26 cellular contexts compared by ENCODE assay signal in the genomic region with DNA sequence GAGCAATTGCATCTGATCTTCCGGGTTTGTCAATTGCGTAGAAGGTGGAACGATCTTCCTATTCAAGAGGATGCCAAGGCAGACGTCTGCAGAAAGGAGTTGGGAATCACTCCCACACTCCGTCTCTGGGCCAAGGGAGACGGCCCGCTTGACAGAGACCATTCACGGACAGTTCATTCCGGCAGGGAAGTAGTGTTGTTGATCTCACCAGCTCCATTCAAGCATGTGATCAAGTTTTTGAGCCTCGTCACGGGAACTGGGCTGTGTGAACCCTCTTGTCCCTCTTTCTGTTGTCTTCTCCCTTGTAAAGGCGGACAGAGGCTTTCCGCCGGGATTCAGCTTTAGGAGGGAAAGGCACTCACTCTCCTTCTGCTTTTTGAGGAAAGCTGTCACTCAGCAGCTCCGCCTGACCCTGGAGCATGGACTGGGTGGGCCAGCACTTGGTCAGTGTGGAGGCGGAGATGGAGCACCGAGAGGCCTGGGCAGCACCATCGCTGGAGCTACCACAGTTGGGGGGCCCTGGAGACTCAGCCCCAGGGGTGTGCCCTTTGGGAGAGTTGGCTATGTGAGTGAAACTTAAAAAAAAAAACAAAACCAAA. TPM values are rescaled to one million over a fixed set of nuclear protein-coding genes. Genes with fewer than 3 reads are reported as not detected.
DNase-seq lines count a peak whose midpoint lies in the region; ATAC-seq and TF ChIP-seq lines count a peak whose summit lies in the region.
"Had no signal": no experiment of that assay in that cellular context is flagged by ENCODE, and none has a peak within 500 bp of the region (broad histone marks: within the 10 kb centered on the region; RNA-seq: fewer than 3 reads in every experiment).

No MANE protein-coding gene starts in this region.

- 0 out of 2 replicates have a peak, but pooled peaks cover 4% of the 10 kb centered on the region for H3K36me3 ChIP-seq in RWPE2 (ENCODE audit: low read depth)

- H3K9me3 ChIP-seq in RWPE2 (ENCODE audit: severe bottlenecking), result no peaks in the 10 kb centered on the region
- H3K9me3 ChIP-seq: BLaER1, Caco-2, HAP-1, SJSA1 had no signal

- no peak overlapping the region for H3K27ac ChIP-seq in RWPE2 (ENCODE audit: poor library complexity, severe bottlenecking)
- no peak overlapping the region for H3K27ac ChIP-seq in coronary artery
- peak overlapping the region; percentile 49 for H3K27ac ChIP-seq in substantia nigra (ENCODE audit: low read depth, low read length, poor library complexity, severe bottlenecking)
- H3K27ac ChIP-seq: BLaER1, SJSA1 had no signal

- DNase-seq in RWPE2 (ENCODE audit: low spot score) (peak; percentile 42), coronary artery (ENCODE audit: low spot score) (peak; percentile 24), mesenteric fat pad (ENCODE audit: low spot score) (peak; percentile 51), substantia nigra (lab: John Stamatoyannopoulos, UW) (peak in 3 of 49 donors; percentile 1 to 8 (median 8)), AG20443 (ENCODE audit: low spot score) (no peak)
- DNase-seq: CD4-positive, alpha-beta memory T cell; DMS 273 treated with DMSO at 0.1 percent for 48 hours; DND-41; Kasumi-1; NCI-H1417; NCI-H1694 treated with DMSO at 0.1 percent for 48 hours; NCI-H2081 treated with DMSO at 0.1 percent for 48 hours; NCI-H2171 treated with DMSO at 0.1 percent for 48 hours; NCI-H446; NCI-H526 had no signal

- no peaks in the 10 kb centered on the region for H3K27me3 ChIP-seq in RWPE2 (ENCODE audit: insufficient read depth, poor library complexity, severe bottlenecking)
- H3K27me3 ChIP-seq: BLaER1, SJSA1 had no signal

- ATAC-seq in RWPE2 (ENCODE audit: low read depth) (no peak), HG03095 (IDR thresholded peaks at IDR 0.05; ENCODE audit: unreplicated experiment) (no peak), GM21390 (IDR thresholded peaks at IDR 0.05; ENCODE audit: unreplicated experiment) (no peak)
- ATAC-seq: GM12878, GM23338, Right ventricle myocardium inferior had no signal

- H3K4me3 ChIP-seq in RWPE2 (ENCODE audit: severe bottlenecking) (no peak overlapping the region), coronary artery (no peak overlapping the region)
- H3K4me3 ChIP-seq: BLaER1, GM12878, GM23338, HAP-1, SJSA1 had no signal

- TF ChIP-seq CTCF in RWPE2 (IDR thresholded peaks at IDR 0.05; ENCODE audit: poor library complexity, severe bottlenecking), result no peak
- no peak for TF ChIP-seq CTCF in coronary artery (IDR thresholded peaks at IDR 0.05)

- no peaks in the 10 kb centered on the region for H3K4me1 ChIP-seq in RWPE2 (ENCODE audit: insufficient read depth, poor library complexity, severe bottlenecking)
- H3K4me1 ChIP-seq: BLaER1, Caco-2, HAP-1 had no signal

RNA-seq across cellular contexts. Expression of gene SPDYE5, which starts 44.9 kb away (rescaled TPM):
- total RNA-seq in mesenteric fat pad, result not detected
- total RNA-seq: A673, Caco-2, GM12878, GM23338, OCI-LY7, Right ventricle myocardium inferior, SJSA1 had no signal

RNA-seq across cellular contexts. Expression of gene POM121C, which starts 50.9 kb away (rescaled TPM):
- 46.5 TPM for total RNA-seq in mesenteric fat pad
